8 cellular contexts compared by ENCODE assay signal in genomic region chr2:218671077-218671653, GRCh38. TPM values are rescaled to one million over a fixed set of nuclear protein-coding genes. Genes with fewer than 3 reads are reported as not detected.
DNase-seq lines count a peak whose midpoint lies in the region; ATAC-seq and TF ChIP-seq lines count a peak whose summit lies in the region.

No MANE protein-coding gene starts in this region.

- H3K4me3 Mint-ChIP-seq in CD8-positive, alpha-beta memory T cell = peak overlapping the region; percentile 89 to 100 (median 98)

- intact Hi-C loops in lower leg skin (cut with DNase I; ENCODE audit: low total_unique reads) (no loop called here), upper lobe of right lung (cut with DNase I) (no loop called here)

- H3K36me3 ChIP-seq in CD8-positive, alpha-beta memory T cell (ENCODE audit: insufficient read depth, low read length) = peaks cover 19% of the 10 kb centered on the region
- H3K36me3 ChIP-seq in upper lobe of right lung = peaks cover 34% of the 10 kb centered on the region

- peaks cover 21 to 35% (median 23%) of the 10 kb centered on the region in 3 donors for H3K4me1 Mint-ChIP-seq in CD8-positive, alpha-beta memory T cell

- H3K27ac ChIP-seq in CD8-positive, alpha-beta memory T cell (ENCODE audit: low read depth, low read length) = peak overlapping the region; percentile 82
- H3K27ac ChIP-seq in angular gyrus (ENCODE audit: low read depth, low read length) (peak overlapping the region; percentile 87), upper lobe of right lung (peak overlapping the region; percentile 79)

- TF ChIP-seq CTCF in lower leg skin (IDR thresholded peaks at IDR 0.05) = no peak
- TF ChIP-seq CTCF in upper lobe of right lung (IDR thresholded peaks at IDR 0.05) = no peak
- no peak for TF ChIP-seq CTCF in GM13976 (IDR thresholded peaks at IDR 0.05; ENCODE audit: borderline replicate concordance, control extremely low read depth, extremely low read depth, insufficient read depth, missing control alignments)

- no peak for TF ChIP-seq POLR2A in lower leg skin (IDR thresholded peaks at IDR 0.05)

- in situ Hi-C loops in GM13976 (cut with MboI; ENCODE audit: low sequenced_read_pairs, unreplicated experiment) = no loop called here

- no peaks in the 10 kb centered on the region for H3K9me3 Mint-ChIP-seq in CD8-positive, alpha-beta memory T cell

- H3K9me3 ChIP-seq in CD8-positive, alpha-beta memory T cell (ENCODE audit: low read length) = no peaks in the 10 kb centered on the region
- no peaks in the 10 kb centered on the region for H3K9me3 ChIP-seq in upper lobe of right lung

- H3K27ac Mint-ChIP-seq in CD8-positive, alpha-beta memory T cell = peak overlapping the region; percentile 85 to 99 (median 98)

- no peak for DNase-seq in CD8-positive, alpha-beta memory T cell
- DNase-seq in lower leg skin (ENCODE audit: low spot score in 2 of 2) = no peak
- no peak for DNase-seq in upper lobe of right lung
- no peak for DNase-seq in GM13976 (ENCODE audit: low spot score)
- DNase-seq in NCI-H446 treated with DMSO at 0.1 percent for 48 hours (lab: John Stamatoyannopoulos, UW) = no peak

- 35 to 43% methylated on average over 12 of the region's 12 CpGs for WGBS in lower leg skin, 2 donors

- no peaks in the 10 kb centered on the region for H3K27me3 Mint-ChIP-seq in CD8-positive, alpha-beta memory T cell

- peaks cover 17% of the 10 kb centered on the region for H3K4me1 ChIP-seq in CD8-positive, alpha-beta memory T cell (ENCODE audit: insufficient read depth, low read length)
- peaks cover 14% of the 10 kb centered on the region for H3K4me1 ChIP-seq in upper lobe of right lung

- peaks cover 0 to 46% (median 9%) of the 10 kb centered on the region in 3 donors for H3K36me3 Mint-ChIP-seq in CD8-positive, alpha-beta memory T cell

- no peaks in the 10 kb centered on the region for H3K27me3 ChIP-seq in CD8-positive, alpha-beta memory T cell (ENCODE audit: insufficient read depth, low read length, poor library complexity, severe bottlenecking)
- no peaks in the 10 kb centered on the region for H3K27me3 ChIP-seq in upper lobe of right lung

- POLR2A ChIA-PET in CD8-positive, alpha-beta memory T cell (lab: Charles Lee) = interaction anchor here (3.5 kb wide), 1 partner anchor 12 kb away, joined by 39 read pairs; the partner anchor contains the start of genes BCS1L and ZNF142

- peak overlapping the region; percentile 97 for H3K4me3 ChIP-seq in CD8-positive, alpha-beta memory T cell (ENCODE audit: low read length)
- H3K4me3 ChIP-seq in lower leg skin (ENCODE audit: low read depth, poor library complexity, severe bottlenecking) (peak overlapping the region; percentile 82), upper lobe of right lung (peak overlapping the region; percentile 70)

- ATAC-seq in HG03460 (IDR thresholded peaks at IDR 0.05; ENCODE audit: unreplicated experiment) = peak; percentile 5
- ATAC-seq in upper lobe of right lung = peak; percentile 3
- no peak for ATAC-seq in HG03520 (IDR thresholded peaks at IDR 0.05; ENCODE audit: unreplicated experiment)

- CTCF ChIA-PET in CD8-positive, alpha-beta memory T cell (lab: Charles Lee) = interaction anchor here (1.3 to 3.0 kb wide), 4 partner anchors 12 to 176 kb away, joined by 3 to 34 read pairs (median 10); partner anchors contain the start of genes BCS1L, TTLL4 and ZNF142

RNA-seq across cellular contexts. Expression of gene RNF25, which starts 0.6 kb away (rescaled TPM):
- 10 to 100 TPM; 29.0 to 36.8 TPM for total RNA-seq in CD8-positive, alpha-beta memory T cell
- polyA plus RNA-seq in CD8-positive, alpha-beta memory T cell = 14.4 TPM
- total RNA-seq in lower leg skin (10 to 100 TPM; 21.2 to 38.2 (median 21.7) TPM), upper lobe of right lung (20.2 TPM)

RNA-seq across cellular contexts. Expression of gene STK36, which starts 0.7 kb away (rescaled TPM):
- total RNA-seq in CD8-positive, alpha-beta memory T cell = 10 to 100 TPM; 19.9 to 21.4 TPM
- polyA plus RNA-seq in CD8-positive, alpha-beta memory T cell = 3.9 TPM
- total RNA-seq in lower leg skin (10 to 100 TPM in 2 of 4 donors, 1 to 10 TPM in 2; 7.4 to 21.1 (median 12.3) TPM), upper lobe of right lung (35.2 TPM)

RNA-seq across cellular contexts. Expression of gene BCS1L, which starts 11.7 kb away (rescaled TPM):
- 10 to 100 TPM; 91.7 to 93.9 TPM for total RNA-seq in CD8-positive, alpha-beta memory T cell
- polyA plus RNA-seq in CD8-positive, alpha-beta memory T cell = 10.1 TPM
- total RNA-seq in lower leg skin (10 to 100 TPM; 19.1 to 45.0 (median 31.5) TPM), upper lobe of right lung (38.5 TPM)

RNA-seq across cellular contexts. Expression of gene ZNF142, which starts 11.7 kb away (rescaled TPM):
- 10 to 100 TPM; 60.4 to 64.0 TPM for total RNA-seq in CD8-positive, alpha-beta memory T cell
- polyA plus RNA-seq in CD8-positive, alpha-beta memory T cell = 19.7 TPM
- total RNA-seq in lower leg skin = 10 to 100 TPM; 15.2 to 31.1 (median 20.1) TPM
- total RNA-seq in upper lobe of right lung = 18.3 TPM

RNA-seq across cellular contexts. Expression of gene TTLL4, which starts 39.5 kb away (rescaled TPM):
- total RNA-seq in CD8-positive, alpha-beta memory T cell = 10 to 100 TPM; 42.0 to 44.2 TPM
- 7.1 TPM for polyA plus RNA-seq in CD8-positive, alpha-beta memory T cell
- total RNA-seq in lower leg skin (10 to 100 TPM in 3 of 4 donors, 1 to 10 TPM in 1; 4.4 to 19.4 (median 17.4) TPM), upper lobe of right lung (29.5 TPM)
